In genomic region chr12:75850751-75851462, GRCh38 we compare ENCODE assay signal across 10 cellular contexts.
DNase-seq lines count a peak whose midpoint lies in the region; ATAC-seq, FAIRE-seq and TF ChIP-seq lines count a peak whose summit lies in the region.
"Had no signal": no experiment of that assay in that cellular context is flagged by ENCODE, and none has a peak within 500 bp of the region (broad histone marks: within the 10 kb centered on the region; RNA-seq: fewer than 3 reads in every experiment).

No MANE protein-coding gene starts in this region.

- POLR2A ChIA-PET in IMR-90 (lab: Charles Lee; ENCODE audit: unreplicated experiment): interaction anchor here (0.6 kb wide), 1 partner anchor 101 kb away, joined by 3 read pairs; no protein-coding TSS in a partner anchor

- H3K36me3 ChIP-seq in BLaER1 (no peaks in the 10 kb centered on the region), IMR-90 (ENCODE audit: control insufficient read depth, insufficient read depth, low read length) (no peaks in the 10 kb centered on the region), adipocyte (ENCODE audit: control insufficient read depth, insufficient read depth, low read length, severe bottlenecking) (no peaks in the 10 kb centered on the region)
- H3K36me3 ChIP-seq: left lung had no signal

- BruUV-seq in IMR-90 (replicated peaks; lab: Mats Ljungman, UMichigan): no TSS peak

- H3K4me3 ChIP-seq in BLaER1 (no peak overlapping the region), IMR-90 (ENCODE audit: insufficient read depth, low read depth, low read length) (no peak overlapping the region), adipocyte (ENCODE audit: low read length) (no peak overlapping the region)
- H3K4me3 ChIP-seq: left lung had no signal

- WGBS in IMR-90 (ENCODE audit: extremely low coverage in 2 of 2, insufficient read length in 1 of 2), 2 experiments: 0% methylated on average over 1 of the region's 4 CpGs; no CpG with 5 or more reads in 1 of the 2 experiments

- CTCF ChIA-PET in IMR-90 (lab: Yijun Ruan, JAX): interaction anchor here (1.4 kb wide), 1 partner anchor 13 kb away, joined by 3 read pairs; no protein-coding TSS in a partner anchor

- in situ Hi-C loops in IMR-90 (cut with MboI; ENCODE audit: low sequenced_read_pairs): no loop called here

- H3K4ac ChIP-seq in IMR-90 (ENCODE audit: low read depth, low read length): peak overlapping the region; percentile 76

- H2AFZ ChIP-seq in IMR-90 (replicated peaks; ENCODE audit: low read length, poor library complexity): peak overlapping the region; percentile 55

- dilution Hi-C loops in IMR-90 (cut with HindIII; ENCODE audit: low sequenced_read_pairs, unreplicated experiment): no loop called here

- TF ChIP-seq CTCF in IMR-90 (conservative IDR thresholded peaks at IDR 0.05; ENCODE audit: low read depth, low read length): no peak

- no peak for TF ChIP-seq RAD21 in IMR-90 (IDR thresholded peaks at IDR 0.05; ENCODE audit: low read length)

- intact Hi-C loops in IMR-90 (cut with micrococcal nuclease): loop anchor here (1.0 kb wide), 1 partner anchor 35 kb away; no protein-coding TSS in a partner anchor

- ATAC-seq in IMR-90 (ENCODE audit: low read depth): peak; percentile 88
- no peak for ATAC-seq in GM19467 (IDR thresholded peaks at IDR 0.05; ENCODE audit: unreplicated experiment)
- no peak for ATAC-seq in HG02642 (IDR thresholded peaks at IDR 0.05; ENCODE audit: poor library complexity, unreplicated experiment)
- no peak for ATAC-seq in HG03196 (IDR thresholded peaks at IDR 0.05; ENCODE audit: unreplicated experiment)
- ATAC-seq: left lung had no signal

- peak overlapping the region; percentile 19 for H4K5ac ChIP-seq in IMR-90 (ENCODE audit: low read depth, low read length)

- peak overlapping the region; percentile 86 for H2AK5ac ChIP-seq in IMR-90 (ENCODE audit: low read depth, low read length)

- no peak overlapping the region for H3K56ac ChIP-seq in IMR-90 (ENCODE audit: extremely low read depth, insufficient read depth, low read length)

- H3K4me2 ChIP-seq in BLaER1: no peak overlapping the region
- no peak overlapping the region for H3K4me2 ChIP-seq in IMR-90 (ENCODE audit: low read depth, low read length)

- 0 out of 2 replicates have a peak overlapping the region, but pooled peaks have one; percentile 14 for H3K27ac ChIP-seq in BLaER1
- peak overlapping the region; percentile 81 for H3K27ac ChIP-seq in IMR-90 (ENCODE audit: insufficient read depth, low read length)
- H3K27ac ChIP-seq: left lung had no signal

- H4K91ac ChIP-seq in IMR-90 (ENCODE audit: insufficient read depth, low read depth, low read length): peak overlapping the region; percentile 73

- H3K18ac ChIP-seq in IMR-90 (ENCODE audit: low read depth, low read length): peak overlapping the region; percentile 86

- peak overlapping the region; percentile 39; the same call in 1 of the 2 replicates for H3K14ac ChIP-seq in IMR-90 (replicated peaks; ENCODE audit: low read depth, low read length)

- H4K8ac ChIP-seq in IMR-90 (ENCODE audit: low read depth in 2 of 2, low read length in 2 of 2): peak overlapping the region; percentile 42 to 61; a peak in 3 of 4 replicates

- no peaks in the 10 kb centered on the region for H4K20me1 ChIP-seq in BLaER1
- H4K20me1 ChIP-seq in IMR-90 (ENCODE audit: insufficient read depth, low read length): no peaks in the 10 kb centered on the region

- peak overlapping the region; percentile 88 for H2BK15ac ChIP-seq in IMR-90 (ENCODE audit: low read depth, low read length)

- H2BK5ac ChIP-seq in IMR-90 (ENCODE audit: low read depth, low read length, poor library complexity, severe bottlenecking): peak overlapping the region; percentile 1

- H3K27me3 ChIP-seq in BLaER1 (no peaks in the 10 kb centered on the region), IMR-90 (ENCODE audit: control insufficient read depth, insufficient read depth, low read length) (no peaks in the 10 kb centered on the region), adipocyte (replicated peaks; ENCODE audit: control insufficient read depth, insufficient read depth, low read length) (no peaks in the 10 kb centered on the region)
- H3K27me3 ChIP-seq: left lung had no signal

- H3K4me1 ChIP-seq in BLaER1: peaks cover 42% of the 10 kb centered on the region
- H3K4me1 ChIP-seq in IMR-90 (ENCODE audit: control insufficient read depth, insufficient read depth, low read length): peaks cover 15% of the 10 kb centered on the region
- H3K4me1 ChIP-seq in adipocyte (ENCODE audit: control insufficient read depth, insufficient read depth, low read length): peaks cover 40% of the 10 kb centered on the region

- no peak for TF ChIP-seq POLR2A in IMR-90 (IDR thresholded peaks at IDR 0.05; ENCODE audit: low read depth, low read length)

- no peak for FAIRE-seq in GM19239 (lab: Jason Lieb, UNC)

- H3K79me1 ChIP-seq in IMR-90 (ENCODE audit: low read depth in 1 of 2, low read length in 2 of 2): no peaks in the 10 kb centered on the region

- DNase-seq in IMR-90: peak; percentile 84
- peak; percentile 44 for DNase-seq in adipocyte (ENCODE audit: low read depth)
- DNase-seq in kidney tubule cell (ENCODE audit: low spot score): peak; percentile 86
- no peak for DNase-seq in GM19239 (ENCODE audit: insufficient read length, low spot score)
- DNase-seq: DMS79, left lung had no signal

- H3K9me3 ChIP-seq in BLaER1: peaks cover 3% of the 10 kb centered on the region; the same call in 1 of the 2 replicates
- H3K9me3 ChIP-seq in IMR-90 (ENCODE audit: control insufficient read depth, insufficient read depth, low read length): peaks cover 4% of the 10 kb centered on the region; the same call in 1 of the 2 replicates
- H3K9me3 ChIP-seq in adipocyte (ENCODE audit: control insufficient read depth, low read length): no peaks in the 10 kb centered on the region

- H3K23ac ChIP-seq in IMR-90 (ENCODE audit: low read depth, low read length): peak overlapping the region; percentile 36; the same call in 1 of the 2 replicates

- H2BK20ac ChIP-seq in IMR-90 (ENCODE audit: low read depth, low read length): peak overlapping the region; percentile 90

- H3K9ac ChIP-seq in BLaER1 (no peak overlapping the region), IMR-90 (ENCODE audit: low read depth, low read length) (no peak overlapping the region), adipocyte (ENCODE audit: low read length) (no peak overlapping the region)

- peak overlapping the region; percentile 6 for H2AK9ac ChIP-seq in IMR-90 (replicated peaks; ENCODE audit: low read depth, low read length, poor library complexity)

- peaks cover 8% of the 10 kb centered on the region for H3K9me1 ChIP-seq in IMR-90 (ENCODE audit: insufficient read depth, low read length)

- H2BK120ac ChIP-seq in IMR-90 (ENCODE audit: low read depth, low read length): peak overlapping the region; percentile 48

TF ChIP-seq in IMR-90, 13 proteins besides CTCF, POLR2A, EP300 and RAD21:
- TF ChIP-seq CEBPB (IDR thresholded peaks at IDR 0.05; ENCODE audit: low read depth, low read length): 0 out of 2 replicates have a peak, but pooled peaks have one; percentile 30
- TF ChIP-seq MXI1 (IDR thresholded peaks at IDR 0.05; ENCODE audit: borderline replicate concordance, low read depth, low read length): no peak
